9 cellular contexts compared by ENCODE assay signal in the genomic region with DNA sequence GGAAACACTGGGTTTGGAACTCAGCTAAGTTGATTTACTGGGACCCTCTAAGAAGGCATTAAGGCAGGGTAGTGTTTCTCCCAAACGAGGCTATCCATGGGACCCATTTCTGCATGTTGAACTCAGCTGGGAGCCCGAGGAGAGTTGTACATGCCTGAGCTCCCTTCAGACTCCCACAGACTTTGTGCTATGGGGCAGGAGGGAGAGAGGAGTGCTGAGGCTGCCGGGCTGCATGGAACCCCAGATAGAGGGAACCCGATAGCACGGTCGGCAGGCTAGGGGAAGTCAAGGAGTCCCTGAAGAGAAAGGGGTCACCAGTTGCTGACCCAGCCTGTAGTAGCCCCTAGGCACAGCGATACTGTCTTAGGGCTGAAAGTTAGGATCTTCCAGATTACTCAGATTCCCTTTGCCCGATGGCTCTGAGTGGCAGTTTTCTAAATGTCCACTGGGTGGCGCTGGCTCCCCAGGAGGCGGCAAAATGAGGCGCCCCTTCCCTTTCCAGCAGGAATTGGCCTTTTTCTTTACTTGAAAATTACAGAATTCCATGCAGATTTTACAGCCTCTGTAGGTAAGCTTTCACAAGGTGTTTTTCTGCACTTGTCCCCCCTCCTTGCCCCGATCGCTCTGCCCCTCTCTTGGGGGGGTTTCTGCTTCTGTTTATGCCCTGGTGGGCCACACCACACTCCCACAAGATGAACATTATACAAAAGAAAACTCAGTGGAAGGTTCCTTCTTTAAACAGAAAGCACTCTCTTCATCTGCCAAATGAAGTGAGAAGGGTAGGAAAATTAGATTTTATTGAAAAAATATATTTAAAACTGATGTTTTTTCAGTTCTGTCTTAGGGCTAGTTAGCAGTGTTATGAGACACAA. TPM values are rescaled to one million over a fixed set of nuclear protein-coding genes. Genes with fewer than 3 reads are reported as not detected.
DNase-seq lines count a peak whose midpoint lies in the region; ATAC-seq and TF ChIP-seq lines count a peak whose summit lies in the region.
"Had no signal": no experiment of that assay in that cellular context is flagged by ENCODE, and none has a peak within 500 bp of the region (broad histone marks: within the 10 kb centered on the region; RNA-seq: fewer than 3 reads in every experiment).

No MANE protein-coding gene starts in this region.

- peaks cover 49% of the 10 kb centered on the region for H3F3A ChIP-seq in PC-9 (ENCODE audit: insufficient read depth, low read depth)

- H3K27me3 Mint-ChIP-seq in CD4-positive, CD25-positive, alpha-beta regulatory T cell = no peaks in the 10 kb centered on the region
- no peaks in the 10 kb centered on the region for H3K27me3 Mint-ChIP-seq in activated T-helper 2 cell treated with anti-CD3 and anti-CD28 coated beads, Interferon-gamma antibody, Interleukin-2, Interleukin-4, amounts not matched to agents 10 μg/mL and 5 μg/mL and 100 μg/mL, durations not matched to agents 14 hours and 24 hours and 36 hours (ENCODE audit: low read depth)

- H3K9me3 Mint-ChIP-seq in CD4-positive, CD25-positive, alpha-beta regulatory T cell = no peaks in the 10 kb centered on the region
- H3K9me3 Mint-ChIP-seq in activated T-helper 2 cell treated with anti-CD3 and anti-CD28 coated beads, Interferon-gamma antibody, Interleukin-2, Interleukin-4, amounts not matched to agents 10 μg/mL and 5 μg/mL and 100 μg/mL, durations not matched to agents 14 hours and 24 hours and 36 hours = no peaks in the 10 kb centered on the region

- H3K4me1 Mint-ChIP-seq in CD4-positive, CD25-positive, alpha-beta regulatory T cell = peaks cover 5 to 51% (median 37%) of the 10 kb centered on the region in 4 donors
- H3K4me1 Mint-ChIP-seq in activated T-helper 2 cell treated with anti-CD3 and anti-CD28 coated beads, Interferon-gamma antibody, Interleukin-2, Interleukin-4, amounts not matched to agents 10 μg/mL and 5 μg/mL and 100 μg/mL, durations not matched to agents 14 hours and 24 hours and 36 hours (ENCODE audit: low read depth) = peaks cover 18% of the 10 kb centered on the region

- H2BK120ac ChIP-seq in neuronal stem cell (ENCODE audit: low read depth, low read length) = no peak overlapping the region

- POLR2A ChIA-PET in PC-9 (lab: Charles Lee; ENCODE audit: unreplicated experiment) = no interaction called here

- peak overlapping the region; percentile 36 to 90 (median 76) for H3K4me3 Mint-ChIP-seq in CD4-positive, CD25-positive, alpha-beta regulatory T cell
- no peak overlapping the region for H3K4me3 Mint-ChIP-seq in activated T-helper 2 cell treated with anti-CD3 and anti-CD28 coated beads, Interferon-gamma antibody, Interleukin-2, Interleukin-4, amounts not matched to agents 10 μg/mL and 5 μg/mL and 100 μg/mL, durations not matched to agents 14 hours and 24 hours and 36 hours (ENCODE audit: low read depth)

- no peak overlapping the region for H2BK15ac ChIP-seq in neuronal stem cell (ENCODE audit: low read length)

- CTCF ChIA-PET in PC-9 (lab: Charles Lee) = interaction anchor here (0.5 to 1.3 kb wide), 6 partner anchors 16 to 189 kb away, joined by 3 to 10 read pairs (median 4); a partner anchor contains a TSS

- TF ChIP-seq CTCF in HFF-Myc (IDR thresholded peaks at IDR 0.05; ENCODE audit: low read depth, low read length, missing control alignments) (peak; percentile 97), PC-9 (conservative IDR thresholded peaks at IDR 0.05) (peak; percentile 96), fibroblast of the aortic adventitia (IDR thresholded peaks at IDR 0.05; ENCODE audit: insufficient read depth, low read length) (peak; percentile 95), tibial artery (IDR thresholded peaks at IDR 0.05) (peak; percentile 51 to 80)

- H3K36me3 ChIP-seq in CD4-positive, CD25-positive, alpha-beta regulatory T cell (ENCODE audit: control insufficient read depth, insufficient read depth, low read length) = peaks cover 9% of the 10 kb centered on the region
- H3K36me3 ChIP-seq in PC-9 (ENCODE audit: low read depth) (peaks cover 3% of the 10 kb centered on the region), neuronal stem cell (replicated peaks in 1 of 2; ENCODE audit: control insufficient read depth in 2 of 2, insufficient read depth in 2 of 2, low read length in 2 of 2) (peaks cover 0 to 10% of the 10 kb centered on the region in 2 donors), tibial artery (peaks cover 10 to 17% (median 17%) of the 10 kb centered on the region in 3 donors)

- peak; percentile 57 to 63 (median 59) for DNase-seq in CD4-positive, CD25-positive, alpha-beta regulatory T cell
- DNase-seq in HFF-Myc (ENCODE audit: extremely low read depth, low read depth) (no peak), PC-9 (peak; percentile 49 to 79), fibroblast of the aortic adventitia (ENCODE audit: low read depth) (peak; percentile 65), neuronal stem cell (ENCODE audit: low spot score) (peak; percentile 67), tibial artery (peak; percentile 36 to 58)
- DNase-seq in activated T-helper 2 cell treated with anti-CD3 and anti-CD28 coated beads, Interferon-gamma antibody, Interleukin-2, Interleukin-4, amounts not matched to agents 10 μg/mL and 5 μg/mL and 100 μg/mL, durations not matched to agents 14 hours and 24 hours and 36 hours (ENCODE audit: low spot score) = peak; percentile 49

- no peak overlapping the region for H4K8ac ChIP-seq in neuronal stem cell (ENCODE audit: low read depth, low read length)

- H4K91ac ChIP-seq in neuronal stem cell (ENCODE audit: low read depth, low read length, poor library complexity) = no peak overlapping the region

- no peaks in the 10 kb centered on the region for H3K9me3 ChIP-seq in CD4-positive, CD25-positive, alpha-beta regulatory T cell (ENCODE audit: control insufficient read depth in 2 of 2, low read length in 2 of 2)
- H3K9me3 ChIP-seq in PC-9 (ENCODE audit: insufficient read depth, low read depth) = no peaks in the 10 kb centered on the region
- no peaks in the 10 kb centered on the region for H3K9me3 ChIP-seq in neuronal stem cell (replicated peaks in 1 of 2; ENCODE audit: control insufficient read depth in 2 of 2, insufficient read depth in 1 of 2, low read depth in 1 of 2, low read length in 2 of 2)
- no peaks in the 10 kb centered on the region for H3K9me3 ChIP-seq in tibial artery
- H3K9me3 ChIP-seq: SJSA1 had no signal

- no peak overlapping the region for H2BK12ac ChIP-seq in neuronal stem cell (ENCODE audit: low read length)

- H3K27me3 ChIP-seq in CD4-positive, CD25-positive, alpha-beta regulatory T cell (ENCODE audit: control insufficient read depth, insufficient read depth, low read length) = no peaks in the 10 kb centered on the region
- no peaks in the 10 kb centered on the region for H3K27me3 ChIP-seq in PC-9 (ENCODE audit: insufficient read depth, low read depth)
- H3K27me3 ChIP-seq in neuronal stem cell (ENCODE audit: control insufficient read depth in 3 of 3, insufficient read depth in 3 of 3, low read depth in 1 of 3, low read length in 3 of 3) = no peaks in the 10 kb centered on the region
- H3K27me3 ChIP-seq in tibial artery = no peaks in the 10 kb centered on the region
- H3K27me3 ChIP-seq: SJSA1 had no signal

- H2BK5ac ChIP-seq in neuronal stem cell (ENCODE audit: low read length) = no peak overlapping the region

- peaks cover 50% of the 10 kb centered on the region for H3K79me2 ChIP-seq in PC-9 (ENCODE audit: low read depth)

- peak overlapping the region; percentile 84 for H3K27ac ChIP-seq in CD4-positive, CD25-positive, alpha-beta regulatory T cell (ENCODE audit: insufficient read depth, low read length, poor library complexity, severe bottlenecking)
- peak overlapping the region; percentile 69 for H3K27ac ChIP-seq in PC-9
- no peak overlapping the region for H3K27ac ChIP-seq in neuronal stem cell (replicated peaks; ENCODE audit: low read length)
- no peak overlapping the region for H3K27ac ChIP-seq in tibial artery
- H3K27ac ChIP-seq: SJSA1 had no signal

- H3K4ac ChIP-seq in neuronal stem cell (ENCODE audit: low read length) = no peak overlapping the region

- H3K36me3 Mint-ChIP-seq in CD4-positive, CD25-positive, alpha-beta regulatory T cell = peaks cover 19% of the 10 kb centered on the region
- peaks cover 36% of the 10 kb centered on the region for H3K36me3 Mint-ChIP-seq in activated T-helper 2 cell treated with anti-CD3 and anti-CD28 coated beads, Interferon-gamma antibody, Interleukin-2, Interleukin-4, amounts not matched to agents 10 μg/mL and 5 μg/mL and 100 μg/mL, durations not matched to agents 14 hours and 24 hours and 36 hours (ENCODE audit: low read depth)

- peak overlapping the region; percentile 72 for H3K18ac ChIP-seq in neuronal stem cell (ENCODE audit: low read length)

- no TSS peak for BruUV-seq in PC-9 (replicated peaks; lab: Mats Ljungman, UMichigan)

- H2AK5ac ChIP-seq in neuronal stem cell (ENCODE audit: low read depth, low read length) = no peak overlapping the region

- intact Hi-C loops in PC-9 (cut with micrococcal nuclease; ENCODE audit: unreplicated experiment) (loop anchor here (1.0 to 10.0 kb wide), 7 partner anchors 118 to 720 kb away; a partner anchor contains a TSS), tibial artery (cut with DNase I; ENCODE audit: low total_unique reads) (no loop called here)
- intact Hi-C loops in activated T-helper 2 cell treated with anti-CD3 and anti-CD28 coated beads, Interferon-gamma antibody, Interleukin-2, Interleukin-4, amounts not matched to agents 10 μg/mL and 5 μg/mL and 100 μg/mL, durations not matched to agents 14 hours and 24 hours and 36 hours (cut with micrococcal nuclease) = loop anchor here (1.0 to 2.0 kb wide), 3 partner anchors 28 to 189 kb away; a partner anchor contains a TSS

- peak overlapping the region; percentile 18 for H3K4me3 ChIP-seq in CD4-positive, CD25-positive, alpha-beta regulatory T cell (ENCODE audit: low read depth, low read length)
- H3K4me3 ChIP-seq in HFF-Myc (replicated peaks; ENCODE audit: low read depth, low read length) = no peak overlapping the region
- no peak overlapping the region for H3K4me3 ChIP-seq in PC-9
- no peak overlapping the region for H3K4me3 ChIP-seq in fibroblast of the aortic adventitia (ENCODE audit: low read depth, low read length)
- no peak overlapping the region for H3K4me3 ChIP-seq in neuronal stem cell (ENCODE audit: low read length in 2 of 2)
- no peak overlapping the region for H3K4me3 ChIP-seq in tibial artery
- H3K4me3 ChIP-seq: SJSA1 had no signal

- no peak overlapping the region for H3K9ac ChIP-seq in neuronal stem cell (ENCODE audit: low read depth, low read length, poor library complexity)

- H3K4me2 ChIP-seq in PC-9 (peak overlapping the region; percentile 34; the same call in 1 of the 2 replicates), neuronal stem cell (ENCODE audit: insufficient read depth, low read length, poor library complexity, severe bottlenecking) (no peak overlapping the region)

- no CpG with 5 or more reads among the region's 13 CpGs for WGBS in neuronal stem cell (ENCODE audit: extremely low coverage in 2 of 2, insufficient read length in 2 of 2, insufficient replicate concordance in 1 of 2), 2 donors

- H3K27ac Mint-ChIP-seq in CD4-positive, CD25-positive, alpha-beta regulatory T cell = peak overlapping the region; percentile 94 to 98 (median 96)
- peak overlapping the region; percentile 84 for H3K27ac Mint-ChIP-seq in activated T-helper 2 cell treated with anti-CD3 and anti-CD28 coated beads, Interferon-gamma antibody, Interleukin-2, Interleukin-4, amounts not matched to agents 10 μg/mL and 5 μg/mL and 100 μg/mL, durations not matched to agents 14 hours and 24 hours and 36 hours

- peaks cover 35% of the 10 kb centered on the region for H3K4me1 ChIP-seq in CD4-positive, CD25-positive, alpha-beta regulatory T cell (ENCODE audit: control insufficient read depth, insufficient read depth, low read length, poor library complexity, severe bottlenecking)
- H3K4me1 ChIP-seq in PC-9 (replicated peaks; ENCODE audit: insufficient read depth) (peaks cover 49% of the 10 kb centered on the region), neuronal stem cell (ENCODE audit: control insufficient read depth in 2 of 2, insufficient read depth in 1 of 2, low read depth in 1 of 2, low read length in 2 of 2) (peaks cover 0 to 1% of the 10 kb centered on the region in 2 donors), tibial artery (peaks cover 0 to 6% (median 0%) of the 10 kb centered on the region in 4 donors)
- H3K4me1 ChIP-seq: SJSA1 had no signal

- H3K14ac ChIP-seq in neuronal stem cell (ENCODE audit: low read length) = no peak overlapping the region

- ATAC-seq in CD4-positive, CD25-positive, alpha-beta regulatory T cell (ENCODE audit: low read depth in 2 of 2) = peak in 1 of 2 donors; percentile 25
- ATAC-seq in HG02642 (IDR thresholded peaks at IDR 0.05; ENCODE audit: poor library complexity, unreplicated experiment) = no peak

- no peaks in the 10 kb centered on the region for H3K9me2 ChIP-seq in PC-9 (ENCODE audit: insufficient read depth)

- H3K79me1 ChIP-seq in neuronal stem cell (ENCODE audit: low read depth, low read length) = peaks cover 1% of the 10 kb centered on the region

- H4K20me1 ChIP-seq in PC-9 (ENCODE audit: insufficient read depth) = no peaks in the 10 kb centered on the region

- H2AFZ ChIP-seq in PC-9 = no peak overlapping the region
- H2AFZ ChIP-seq in neuronal stem cell (ENCODE audit: low read length) = peak overlapping the region; percentile 89

- no peak overlapping the region for H3K23ac ChIP-seq in neuronal stem cell (ENCODE audit: low read depth, low read length, poor library complexity)

RNA-seq across cellular contexts. Expression of a gene that starts 17.8 kb away (rescaled TPM):
- 51.4 TPM for total RNA-seq in CD4-positive, CD25-positive, alpha-beta regulatory T cell
- 10 to 100 TPM; 34.4 to 44.7 (median 36.4) TPM for polyA plus RNA-seq in CD4-positive, CD25-positive, alpha-beta regulatory T cell
- 74.6 and 84.9 TPM in 2 replicates for total RNA-seq in PC-9 (2021)
- 63.4 and 64.7 TPM in 2 replicates for total RNA-seq in activated T-helper 2 cell treated with anti-CD3 and anti-CD28 coated beads, Interferon-gamma antibody, Interleukin-2, Interleukin-4, amounts not matched to agents 10 μg/mL and 5 μg/mL and 100 μg/mL, durations not matched to agents 14 hours and 24 hours and 36 hours
- total RNA-seq in fibroblast of the aortic adventitia (ENCODE audit: low replicate concordance) = 46.6 and 62.5 TPM in 2 replicates
- 24.9 TPM for polyA plus RNA-seq in neuronal stem cell (2013, experiment 1 of 2)
- 23.1 TPM for polyA plus RNA-seq in neuronal stem cell (2013, experiment 2 of 2)

RNA-seq across cellular contexts. Expression of a gene that starts 44.7 kb away (rescaled TPM):
- 120 TPM for total RNA-seq in CD4-positive, CD25-positive, alpha-beta regulatory T cell
- polyA plus RNA-seq in CD4-positive, CD25-positive, alpha-beta regulatory T cell = 10 to 100 TPM; 65.2 to 94.0 (median 73.7) TPM
- total RNA-seq in PC-9 (2021) (18.1 and 20.2 TPM in 2 replicates), fibroblast of the aortic adventitia (ENCODE audit: low replicate concordance) (0.81 and 2.0 TPM in 2 replicates)
- total RNA-seq in activated T-helper 2 cell treated with anti-CD3 and anti-CD28 coated beads, Interferon-gamma antibody, Interleukin-2, Interleukin-4, amounts not matched to agents 10 μg/mL and 5 μg/mL and 100 μg/mL, durations not matched to agents 14 hours and 24 hours and 36 hours = 37.7 and 41.5 TPM in 2 replicates
- polyA plus RNA-seq in neuronal stem cell (2013, experiment 1 of 2) = 1.7 TPM
- polyA plus RNA-seq in neuronal stem cell (2013, experiment 2 of 2) = 1.9 TPM

Comparison
In these comparisons a context has a peak if more than half of its experiments do, and no peak if none do; other contexts are left out.
1. H3K27ac ChIP-seq: peak in CD4-positive, CD25-positive, alpha-beta regulatory T cell (single experiment) and PC-9 (single experiment); none in neuronal stem cell (single experiment) and tibial artery (0 of 2).
2. Peak in every context shown above with its lines, with median percentiles within 50 percentile points of each other: CTCF ChIP-seq.